Comparison of ENCODE assay signal across 27 cellular contexts in genomic region chr21:35274923-35275322, GRCh38.
A peak's percentile ranks its signal among the peaks of the same experiment; 100 is the strongest.
DNase-seq lines count a peak whose midpoint lies in the region; ATAC-seq, FAIRE-seq and TF ChIP-seq lines count a peak whose summit lies in the region.
"Had no signal": no experiment of that assay in that cellular context is flagged by ENCODE, and none has a peak within 500 bp of the region (broad histone marks: within the 10 kb centered on the region; RNA-seq: fewer than 3 reads in every experiment).

No MANE protein-coding gene starts in this region.

- no peak overlapping the region for H2BK5ac ChIP-seq in H1 (ENCODE audit: low read depth, low read length)

- H3K4me3 ChIP-seq in H1 (ENCODE audit: extremely low read depth in 1 of 4, insufficient read depth in 2 of 4, low read depth in 3 of 4, low read length in 4 of 4) (no peak overlapping the region), smooth muscle cell (no peak overlapping the region), MM.1S (ENCODE audit: low read length) (no peak overlapping the region)
- H3K4me3 ChIP-seq: A549; BLaER1 treated with 17β-estradiol and CSF1 and Interleukin-3, amounts not matched to agents 10 nM and 100 nM had no signal

- no peak for TF ChIP-seq RAD21 in H1 (IDR thresholded peaks at IDR 0.05 in 1 of 2, conservative IDR thresholded peaks at IDR 0.05 in 1 of 2; ENCODE audit: low read depth in 2 of 2, low read length in 2 of 2)

- H3K4me2 ChIP-seq in H1 (ENCODE audit: insufficient read depth in 1 of 2, low read depth in 2 of 2, low read length in 2 of 2) (no peak overlapping the region), smooth muscle cell (no peak overlapping the region), MM.1S (ENCODE audit: low read depth, low read length) (no peak overlapping the region)
- H3K4me2 ChIP-seq: A549; BLaER1 treated with 17β-estradiol and CSF1 and Interleukin-3, amounts not matched to agents 10 nM and 100 nM had no signal

- no TSS peak for BruUV-seq in Calu3 (replicated peaks; lab: Mats Ljungman, UMichigan)

- peaks cover 5% of the 10 kb centered on the region for H3K36me3 Mint-ChIP-seq in Calu3 (ENCODE audit: insufficient read depth, unreplicated experiment)
- peaks cover 6% of the 10 kb centered on the region for H3K36me3 Mint-ChIP-seq in natural killer cell treated with Interleukin-12 subunit alpha and Interleukin-12 subunit beta and Interleukin-15 and Interleukin-18, amount 100 ng/mL, for 72 hours
- H3K36me3 Mint-ChIP-seq: CD4-positive, alpha-beta memory T cell; T-cell had no signal

- H2BK12ac ChIP-seq in H1 (ENCODE audit: low read depth, low read length) = no peak overlapping the region

- no peak overlapping the region for H3K4ac ChIP-seq in H1 (replicated peaks; ENCODE audit: insufficient read length, low read depth, low read length)

- 93% methylated on average over 7 of the region's 7 CpGs; no CpG with 5 or more reads in 1 of the 2 experiments for WGBS in H1 (ENCODE audit: extremely low coverage in 1 of 2, insufficient coverage in 1 of 2, insufficient read length in 1 of 2, insufficient replicate concordance in 2 of 2, low coverage in 1 of 2, low lambda C conversion rate in 2 of 2, missing lambda C conversion rate in 1 of 2), 2 experiments
- WGBS in smooth muscle cell (ENCODE audit: low lambda C conversion rate) = 62% methylated on average over 7 of the region's 7 CpGs

- H3K27me3 Mint-ChIP-seq in Calu3 (ENCODE audit: unreplicated experiment) = no peaks in the 10 kb centered on the region
- no peaks in the 10 kb centered on the region for H3K27me3 Mint-ChIP-seq in natural killer cell treated with Interleukin-12 subunit alpha and Interleukin-12 subunit beta and Interleukin-15 and Interleukin-18, amount 100 ng/mL, for 72 hours
- H3K27me3 Mint-ChIP-seq: T-cell had no signal

- no peak overlapping the region for H3K56ac ChIP-seq in H1 (replicated peaks; ENCODE audit: insufficient read length, low read depth, low read length)

- CTCF ChIA-PET in Calu3 (lab: Charles Lee) (no interaction called here), H1 (lab: Charles Lee; ENCODE audit: partially characterized antibody) (no interaction called here)

- no peaks in the 10 kb centered on the region for H3K4me1 ChIP-seq in H1 (replicated peaks in 1 of 4; ENCODE audit: control insufficient read depth in 3 of 4, insufficient read depth in 4 of 4, low read length in 3 of 4)
- peaks cover 18% of the 10 kb centered on the region for H3K4me1 ChIP-seq in smooth muscle cell (ENCODE audit: low read depth)
- H3K4me1 ChIP-seq in MM.1S (ENCODE audit: low read length) = no peaks in the 10 kb centered on the region
- H3K4me1 ChIP-seq: A549 had no signal

- H3K23ac ChIP-seq in H1 (ENCODE audit: insufficient read length) = no peak overlapping the region

- no peak overlapping the region for H3K27ac ChIP-seq in H1 (ENCODE audit: low read depth, low read length)
- peak overlapping the region; percentile 98 for H3K27ac ChIP-seq in smooth muscle cell (ENCODE audit: low read depth)
- no peak overlapping the region for H3K27ac ChIP-seq in MM.1S (ENCODE audit: low read length)
- H3K27ac ChIP-seq: A549; BLaER1 treated with 17β-estradiol and CSF1 and Interleukin-3, amounts not matched to agents 10 nM and 100 nM; HL-60 had no signal

- DNase-seq in Calu3 (no peak), OCI-M1 (lab: John Stamatoyannopoulos, UW) (peak; percentile 15), H1 (ENCODE audit: low read depth in 1 of 2, low spot score in 2 of 2) (no peak), smooth muscle cell (lab: John Stamatoyannopoulos, UW; ENCODE audit: unreplicated experiment) (no peak), MM.1S (no peak), DMS53 treated with DMSO at 0.1 percent for 48 hours (lab: John Stamatoyannopoulos, UW; ENCODE audit: unreplicated experiment) (no peak)
- no peak for DNase-seq in natural killer cell treated with Interleukin-12 subunit alpha and Interleukin-12 subunit beta and Interleukin-15 and Interleukin-18, amount 100 ng/mL, for 72 hours (ENCODE audit: low spot score)
- DNase-seq: AML-193; Caco-2; CD4-positive, alpha-beta memory T cell; DMS 273 treated with DMSO at 0.1 percent for 48 hours; DMS79 treated with DMSO at 0.1 percent for 48 hours; H7; Karpas-422; NCI-H1417; NCI-H1694; NCI-H2081 treated with DMSO at 0.1 percent for 48 hours; NCI-H2171 treated with DMSO at 0.1 percent for 48 hours; NCI-H345; NCI-H524; NCI-H748 treated with DMSO at 0.1 percent for 48 hours; RPMI8226; SHP77; T-cell had no signal

- H3K27ac Mint-ChIP-seq in Calu3 (ENCODE audit: unreplicated experiment) = peak overlapping the region; percentile 22
- H3K27ac Mint-ChIP-seq in natural killer cell treated with Interleukin-12 subunit alpha and Interleukin-12 subunit beta and Interleukin-15 and Interleukin-18, amount 100 ng/mL, for 72 hours = no peak overlapping the region
- H3K27ac Mint-ChIP-seq: CD4-positive, alpha-beta memory T cell had no signal

- TF ChIP-seq CTCF in Calu3 (IDR thresholded peaks at IDR 0.05; ENCODE audit: unreplicated experiment) (no peak), H1 (IDR thresholded peaks at IDR 0.05; ENCODE audit: control extremely low read depth in 1 of 3, insufficient read depth in 1 of 3, low read depth in 1 of 3, low read length in 3 of 3) (no peak), smooth muscle cell (IDR thresholded peaks at IDR 0.05; ENCODE audit: borderline replicate concordance, insufficient read depth, poor library complexity, severe bottlenecking) (no peak), MM.1S (IDR thresholded peaks at IDR 0.05; ENCODE audit: low read length) (no peak)

- H3K27me3 ChIP-seq in H1 (replicated peaks in 1 of 4; ENCODE audit: control insufficient read depth in 3 of 4, extremely low read depth in 1 of 4, insufficient read depth in 3 of 4, low read length in 3 of 4) (no peaks in the 10 kb centered on the region), smooth muscle cell (ENCODE audit: low read depth) (no peaks in the 10 kb centered on the region), MM.1S (replicated peaks; ENCODE audit: insufficient read depth, low read length) (no peaks in the 10 kb centered on the region)
- H3K27me3 ChIP-seq: BLaER1 treated with 17β-estradiol and CSF1 and Interleukin-3, amounts not matched to agents 10 nM and 100 nM had no signal

- no peaks in the 10 kb centered on the region for H3K79me1 ChIP-seq in H1 (ENCODE audit: low read depth, low read length)

- H2AK5ac ChIP-seq in H1 (ENCODE audit: low read depth, low read length) = no peak overlapping the region

- H4K20me1 ChIP-seq in H1 (replicated peaks in 1 of 2; ENCODE audit: control insufficient read depth in 1 of 2, insufficient read depth in 2 of 2, low read length in 2 of 2) (no peaks in the 10 kb centered on the region), smooth muscle cell (ENCODE audit: low read depth) (no peaks in the 10 kb centered on the region), MM.1S (ENCODE audit: insufficient read depth, low read length) (no peaks in the 10 kb centered on the region)
- H4K20me1 ChIP-seq: BLaER1 treated with 17β-estradiol and CSF1 and Interleukin-3, amounts not matched to agents 10 nM and 100 nM had no signal

- H3K9me3 ChIP-seq in H1 (ENCODE audit: insufficient read depth in 2 of 2, low read depth in 1 of 2, low read length in 1 of 2) = no peaks in the 10 kb centered on the region
- no peaks in the 10 kb centered on the region for H3K9me3 ChIP-seq in smooth muscle cell (replicated peaks; ENCODE audit: low read depth)
- H3K9me3 ChIP-seq in MM.1S (replicated peaks; ENCODE audit: insufficient read depth, low read length) = no peaks in the 10 kb centered on the region
- H3K9me3 ChIP-seq: A549 had no signal

- H3K36me3 ChIP-seq in H1 (ENCODE audit: control insufficient read depth in 2 of 4, insufficient read depth in 4 of 4, low read length in 3 of 4) (no peaks in the 10 kb centered on the region), smooth muscle cell (ENCODE audit: low read depth) (no peaks in the 10 kb centered on the region), MM.1S (replicated peaks; ENCODE audit: insufficient read depth, low read length) (no peaks in the 10 kb centered on the region)
- H3K36me3 ChIP-seq: BLaER1 treated with 17β-estradiol and CSF1 and Interleukin-3, amounts not matched to agents 10 nM and 100 nM had no signal

- no peaks in the 10 kb centered on the region for H3K23me2 ChIP-seq in H1 (ENCODE audit: low read depth, low read length)

- H3K9me2 ChIP-seq in MM.1S (replicated peaks; ENCODE audit: insufficient read depth, low read length) = no peaks in the 10 kb centered on the region

- peaks cover 8% of the 10 kb centered on the region for H3K9me3 Mint-ChIP-seq in Calu3 (ENCODE audit: low read depth, unreplicated experiment)
- peaks cover 4% of the 10 kb centered on the region for H3K9me3 Mint-ChIP-seq in natural killer cell treated with Interleukin-12 subunit alpha and Interleukin-12 subunit beta and Interleukin-15 and Interleukin-18, amount 100 ng/mL, for 72 hours

- TF ChIP-seq EP300 in H1 (IDR thresholded peaks at IDR 0.05; ENCODE audit: borderline replicate concordance in 1 of 2, low read depth in 2 of 2, low read length in 2 of 2) = no peak

- no peak for FAIRE-seq in H1 (lab: Jason Lieb, UNC)
- FAIRE-seq: A549 had no signal

- no peak overlapping the region for H4K91ac ChIP-seq in H1 (replicated peaks; ENCODE audit: insufficient read length, low read length)

- no peak overlapping the region for H2BK20ac ChIP-seq in H1 (ENCODE audit: low read length)

- intact Hi-C loops in Calu3 (cut with micrococcal nuclease; ENCODE audit: unreplicated experiment) = no loop called here

- no peak overlapping the region for H4K8ac ChIP-seq in H1 (ENCODE audit: extremely low read depth, insufficient read depth, low read length)

- no peak overlapping the region for H3K4me3 Mint-ChIP-seq in Calu3 (ENCODE audit: low read depth, unreplicated experiment)
- H3K4me3 Mint-ChIP-seq in natural killer cell treated with Interleukin-12 subunit alpha and Interleukin-12 subunit beta and Interleukin-15 and Interleukin-18, amount 100 ng/mL, for 72 hours = no peak overlapping the region
- H3K4me3 Mint-ChIP-seq: CD4-positive, alpha-beta memory T cell; T-cell had no signal

- H3K9ac ChIP-seq in H1 (replicated peaks in 1 of 4; ENCODE audit: extremely low read depth in 1 of 4, low read depth in 3 of 4, low read length in 3 of 4) = no peak overlapping the region
- H3K9ac ChIP-seq in smooth muscle cell (ENCODE audit: low read depth) = no peak overlapping the region
- H3K9ac ChIP-seq in MM.1S (ENCODE audit: low read length) = no peak overlapping the region
- H3K9ac ChIP-seq: BLaER1 treated with 17β-estradiol and CSF1 and Interleukin-3, amounts not matched to agents 10 nM and 100 nM had no signal

- no peak overlapping the region for H2BK15ac ChIP-seq in H1 (ENCODE audit: low read length)

- no peak overlapping the region for H3K14ac ChIP-seq in H1 (ENCODE audit: insufficient read length)

- H3K79me2 ChIP-seq in H1 (ENCODE audit: control insufficient read depth in 1 of 2, insufficient read depth in 2 of 2, low read length in 2 of 2) (no peaks in the 10 kb centered on the region), smooth muscle cell (ENCODE audit: low read depth) (no peaks in the 10 kb centered on the region), MM.1S (ENCODE audit: low read length) (no peaks in the 10 kb centered on the region)

- TF ChIP-seq POLR2A in H1 (IDR thresholded peaks at IDR 0.05; ENCODE audit: control extremely low read depth in 1 of 2, low read depth in 2 of 2, low read length in 2 of 2) = no peak

- H2AFZ ChIP-seq in H1 (ENCODE audit: low read length) = peak overlapping the region; percentile 45; the same call in 1 of the 2 replicates
- no peak overlapping the region for H2AFZ ChIP-seq in smooth muscle cell (ENCODE audit: low read depth)
- no peak overlapping the region for H2AFZ ChIP-seq in MM.1S (ENCODE audit: low read length)

- peaks cover 44% of the 10 kb centered on the region for H3K4me1 Mint-ChIP-seq in Calu3 (ENCODE audit: low read depth, unreplicated experiment)
- peaks cover 15 to 29% of the 10 kb centered on the region in 2 donors for H3K4me1 Mint-ChIP-seq in natural killer cell treated with Interleukin-12 subunit alpha and Interleukin-12 subunit beta and Interleukin-15 and Interleukin-18, amount 100 ng/mL, for 72 hours (ENCODE audit: low read depth in 2 of 2)
- H3K4me1 Mint-ChIP-seq: CD4-positive, alpha-beta memory T cell had no signal

- H4K5ac ChIP-seq in H1 (ENCODE audit: insufficient read length, low read depth, low read length) = no peak overlapping the region

- POLR2A ChIA-PET in H1 (lab: Charles Lee; ENCODE audit: partially characterized antibody) = no interaction called here

- ATAC-seq in natural killer cell treated with Interleukin-12 subunit alpha and Interleukin-12 subunit beta and Interleukin-15 and Interleukin-18, amount 100 ng/mL, for 72 hours = no peak
- ATAC-seq: A549 had no signal

- no peak overlapping the region for H3K18ac ChIP-seq in H1 (ENCODE audit: extremely low read depth, low read length)

- H3F3A ChIP-seq in smooth muscle cell (ENCODE audit: low read depth) (peaks cover 14% of the 10 kb centered on the region), MM.1S (ENCODE audit: insufficient read depth, low read length) (no peaks in the 10 kb centered on the region)

- H2BK120ac ChIP-seq in H1 (replicated peaks; ENCODE audit: low read depth, low read length) = no peak overlapping the region
